Comparison of ENCODE assay signal across 19 cellular contexts in the genomic region with DNA sequence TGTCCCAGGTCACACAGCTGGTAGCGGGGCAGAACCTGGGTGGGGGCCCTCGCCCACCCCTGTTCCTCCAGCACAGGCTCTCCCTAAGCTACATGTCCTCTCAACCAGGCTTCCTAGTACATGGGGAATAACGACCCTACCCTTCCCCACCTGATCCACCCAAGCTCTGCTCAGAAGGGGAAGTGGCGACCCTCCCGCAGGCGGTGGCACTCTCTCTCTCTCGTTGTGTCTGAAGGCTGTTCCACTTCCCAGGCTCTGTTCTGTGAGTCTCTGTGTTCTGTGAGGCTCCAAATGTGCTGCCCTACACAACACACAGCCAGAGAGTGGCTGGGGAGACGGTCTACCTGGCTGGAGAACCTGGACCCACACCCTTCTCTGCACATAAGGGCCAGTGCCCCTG.
DNase-seq lines count a peak whose midpoint lies in the region; TF ChIP-seq lines count a peak whose summit lies in the region.
"Had no signal": no experiment of that assay in that cellular context is flagged by ENCODE, and none has a peak within 500 bp of the region (broad histone marks: within the 10 kb centered on the region; RNA-seq: fewer than 3 reads in every experiment).

No MANE protein-coding gene starts in this region.

- no peaks in the 10 kb centered on the region for H3K79me2 ChIP-seq in fibroblast of lung (ENCODE audit: control insufficient read depth, insufficient read depth, low read length)

- H3K9ac ChIP-seq in SK-N-MC (ENCODE audit: insufficient read length) (no peak overlapping the region), fibroblast of lung (ENCODE audit: insufficient read depth, low read length) (no peak overlapping the region)

- DNase-seq in AG04450 (ENCODE audit: low read depth, low spot score), result no peak
- no peak for DNase-seq in SK-N-MC (ENCODE audit: low read depth, low spot score)
- DNase-seq in fibroblast of lung (ENCODE audit: low read depth in 2 of 2), result no peak
- no peak for DNase-seq in SHP77 (lab: John Stamatoyannopoulos, UW)
- no peak for DNase-seq in AML-193 (lab: John Stamatoyannopoulos, UW)
- DNase-seq in activated naive CD4-positive, alpha-beta T cell treated with Interleukin-2 at 50 U/mL for 16 hours, result no peak
- DNase-seq in SJCRH30, result no peak
- DNase-seq: activated CD4-positive, alpha-beta T cell treated with anti-CD3 and anti-CD28 coated beads, Interleukin-2, amount 10 ng/mL, durations not matched to agents 7 days and 5 days; activated effector memory CD4-positive, alpha-beta T cell treated with anti-CD3 and anti-CD28 coated beads, Interleukin-2, amount 50 U/mL, for 16 hours; CD4-positive, alpha-beta T cell; central memory CD4-positive, alpha-beta T cell; effector CD4-positive, alpha-beta T cell; mucosa of descending colon; NCI-H1436; NCI-H526; stimulated activated CD4-positive, alpha-beta T cell treated with anti-CD3 and anti-CD28 coated beads, Interleukin-12 subunit alpha, Interleukin-12 subunit beta, amount 100 ng/mL, for 4 hours; substantia nigra had no signal

- no peaks in the 10 kb centered on the region for H3K9me3 ChIP-seq in AG04450 (ENCODE audit: control insufficient read depth, insufficient read depth, low read length)
- H3K9me3 ChIP-seq in SK-N-MC (ENCODE audit: low read depth, low read length), result no peaks in the 10 kb centered on the region
- no peaks in the 10 kb centered on the region for H3K9me3 ChIP-seq in fibroblast of lung (ENCODE audit: control insufficient read depth, insufficient read depth, low read depth, low read length)
- H3K9me3 ChIP-seq in SJCRH30 (replicated peaks), result peaks cover 4% of the 10 kb centered on the region; the same call in 1 of the 2 replicates
- H3K9me3 ChIP-seq: MG63, mucosa of descending colon had no signal

- CTCF ChIA-PET in AG04450 (lab: Charles Lee), result interaction anchor here (1.2 kb wide), 2 partner anchors 99 to 200 kb away, joined by 3 to 4 read pairs; no protein-coding TSS in a partner anchor

- H3K4me3 ChIP-seq in AG04450 (ENCODE audit: low read depth, low read length) (no peak overlapping the region), SK-N-MC (no peak overlapping the region), fibroblast of lung (replicated peaks in 1 of 4; ENCODE audit: control extremely low read depth in 1 of 4, insufficient read depth in 1 of 4, low read depth in 3 of 4, low read length in 4 of 4) (no peak overlapping the region), skin epidermis (no peak overlapping the region), SJCRH30 (no peak overlapping the region)
- H3K4me3 ChIP-seq: MG63, mucosa of descending colon had no signal

- TF ChIP-seq CTCF in AG04450 (IDR thresholded peaks at IDR 0.05; ENCODE audit: low read depth, low read length) (no peak), fibroblast of lung (conservative IDR thresholded peaks at IDR 0.05 in 1 of 2, IDR thresholded peaks at IDR 0.05 in 1 of 2; ENCODE audit: low read depth in 1 of 2, low read length in 2 of 2) (no peak)

- POLR2A ChIA-PET in AG04450 (lab: Yijun Ruan, JAX), result interaction anchor here (0.9 to 2.4 kb wide), 6 partner anchors 14 to 43 kb away, joined by 3 to 21 read pairs (median 4); no protein-coding TSS in a partner anchor

- no peaks in the 10 kb centered on the region for H4K20me1 ChIP-seq in fibroblast of lung (ENCODE audit: control insufficient read depth, extremely low read depth, insufficient read depth, low read length)

- H3K4me1 ChIP-seq in fibroblast of lung (ENCODE audit: control insufficient read depth, extremely low read depth, insufficient read depth, low read length) (peaks cover 38% of the 10 kb centered on the region), SJCRH30 (no peaks in the 10 kb centered on the region)

- H3K27ac ChIP-seq in AG04450 (ENCODE audit: low read depth, low read length) (peak overlapping the region; percentile 99), SK-N-MC (peak overlapping the region; percentile 100), fibroblast of lung (ENCODE audit: insufficient read depth, low read length) (peak overlapping the region; percentile 90), skin epidermis (peak overlapping the region in 20 of 21 experiments; percentile 8 to 92 (median 68)), SJCRH30 (no peak overlapping the region)

- H3K36me3 ChIP-seq in SK-N-MC (ENCODE audit: insufficient read depth, low read length) (no peaks in the 10 kb centered on the region), fibroblast of lung (ENCODE audit: control insufficient read depth, insufficient read depth, low read length) (no peaks in the 10 kb centered on the region), SJCRH30 (no peaks in the 10 kb centered on the region)
- H3K36me3 ChIP-seq: MG63 had no signal

- H2AFZ ChIP-seq in fibroblast of lung (ENCODE audit: low read length), result no peak overlapping the region

- H3K4me2 ChIP-seq in fibroblast of lung (ENCODE audit: extremely low read depth, insufficient read depth, low read length), result no peak overlapping the region

- H3K27me3 ChIP-seq in AG04450 (ENCODE audit: control insufficient read depth, insufficient read depth, low read length) (no peaks in the 10 kb centered on the region), fibroblast of lung (ENCODE audit: control insufficient read depth, insufficient read depth, low read length) (no peaks in the 10 kb centered on the region), SJCRH30 (no peaks in the 10 kb centered on the region)
- H3K27me3 ChIP-seq: MG63 had no signal
